Comparison of ENCODE assay signal across 22 cellular contexts in genomic region chr4:183553601-183554345, GRCh38. TPM values are rescaled to one million over a fixed set of nuclear protein-coding genes. Genes with fewer than 3 reads are reported as not detected.
A peak's percentile ranks its signal among the peaks of the same experiment; 100 is the strongest.
DNase-seq lines count a peak whose midpoint lies in the region; ATAC-seq, FAIRE-seq and TF ChIP-seq lines count a peak whose summit lies in the region.
"Had no signal": no experiment of that assay in that cellular context is flagged by ENCODE, and none has a peak within 500 bp of the region (broad histone marks: within the 10 kb centered on the region; RNA-seq: fewer than 3 reads in every experiment).

No MANE protein-coding gene starts in this region.

- no peak overlapping the region for H3K4me3 Mint-ChIP-seq in activated CD4-positive, alpha-beta T cell treated with anti-CD3 and anti-CD28 coated beads for 36 hours
- no peak overlapping the region for H3K4me3 Mint-ChIP-seq in endodermal cell
- H3K4me3 Mint-ChIP-seq in natural killer cell treated with Interleukin-12 subunit alpha and Interleukin-12 subunit beta and Interleukin-15 and Interleukin-18, amount 100 ng/mL, for 72 hours: no peak overlapping the region

- no peak overlapping the region for H3K4me3 ChIP-seq in endodermal cell (ENCODE audit: low read length)
- H3K4me3 ChIP-seq: Peyer's patch had no signal

- H3K36me3 ChIP-seq in endodermal cell (ENCODE audit: control insufficient read depth, insufficient read depth, low read length): no peaks in the 10 kb centered on the region
- H3K36me3 ChIP-seq: Peyer's patch had no signal

- 83 to 87% methylated on average over 2 to 5 of the region's 5 CpGs for WGBS in endodermal cell (ENCODE audit: insufficient coverage in 1 of 2, insufficient read length in 1 of 2), 2 experiments

- no peak overlapping the region for H3K27ac Mint-ChIP-seq in activated CD4-positive, alpha-beta T cell treated with anti-CD3 and anti-CD28 coated beads for 36 hours
- no peak overlapping the region for H3K27ac Mint-ChIP-seq in endodermal cell
- no peak overlapping the region for H3K27ac Mint-ChIP-seq in natural killer cell treated with Interleukin-12 subunit alpha and Interleukin-12 subunit beta and Interleukin-15 and Interleukin-18, amount 100 ng/mL, for 72 hours

- POLR2A ChIA-PET in activated CD4-positive, alpha-beta T cell treated with anti-CD3 and anti-CD28 coated beads for 36 hours (lab: Charles Lee): no interaction called here

- CTCF ChIA-PET in activated CD4-positive, alpha-beta T cell treated with anti-CD3 and anti-CD28 coated beads for 36 hours (lab: Charles Lee): no interaction called here

- no peak overlapping the region for H3K27ac ChIP-seq in endodermal cell (ENCODE audit: low read depth, low read length)
- H3K27ac ChIP-seq: 22Rv1, C4-2B, Peyer's patch had no signal

- H3K36me3 Mint-ChIP-seq in activated CD4-positive, alpha-beta T cell treated with anti-CD3 and anti-CD28 coated beads for 36 hours (ENCODE audit: low read depth): no peaks in the 10 kb centered on the region
- H3K36me3 Mint-ChIP-seq in endodermal cell (ENCODE audit: low read depth): no peaks in the 10 kb centered on the region
- peaks cover 3% of the 10 kb centered on the region for H3K36me3 Mint-ChIP-seq in natural killer cell treated with Interleukin-12 subunit alpha and Interleukin-12 subunit beta and Interleukin-15 and Interleukin-18, amount 100 ng/mL, for 72 hours

- TF ChIP-seq CTCF in endodermal cell (conservative IDR thresholded peaks at IDR 0.05): no peak

- H3K4me1 ChIP-seq in endodermal cell (ENCODE audit: control insufficient read depth, insufficient read depth, low read length): no peaks in the 10 kb centered on the region
- H3K4me1 ChIP-seq: Peyer's patch had no signal

- no peak overlapping the region for H3K9ac ChIP-seq in endodermal cell (ENCODE audit: extremely low read depth, low read length, poor library complexity, severe bottlenecking)

- H3K9me3 Mint-ChIP-seq in activated CD4-positive, alpha-beta T cell treated with anti-CD3 and anti-CD28 coated beads for 36 hours (ENCODE audit: low read depth): peaks cover 4% of the 10 kb centered on the region
- H3K9me3 Mint-ChIP-seq in endodermal cell: peaks cover 5% of the 10 kb centered on the region
- peaks cover 9% of the 10 kb centered on the region for H3K9me3 Mint-ChIP-seq in natural killer cell treated with Interleukin-12 subunit alpha and Interleukin-12 subunit beta and Interleukin-15 and Interleukin-18, amount 100 ng/mL, for 72 hours

- no peaks in the 10 kb centered on the region for H3K9me3 ChIP-seq in endodermal cell (ENCODE audit: control insufficient read depth, low read length)
- H3K9me3 ChIP-seq: Peyer's patch had no signal

- DNase-seq in activated CD4-positive, alpha-beta T cell treated with anti-CD3 and anti-CD28 coated beads for 36 hours: peak; percentile 13
- no peak for DNase-seq in activated CD4-positive, alpha-beta T cell treated with anti-CD3 and anti-CD28 coated beads, Interleukin-2, amount 50 U/mL, for 48 hours
- DNase-seq in endodermal cell (peak; percentile 33), urothelium cell line (ENCODE audit: low spot score) (no peak), activated T-cell treated with anti-CD3 and anti-CD28 coated beads for 4 hours (no peak), NCI-H524 (lab: John Stamatoyannopoulos, UW) (no peak)
- no peak for DNase-seq in natural killer cell treated with Interleukin-12 subunit alpha and Interleukin-12 subunit beta and Interleukin-15 and Interleukin-18, amount 100 ng/mL, for 72 hours (ENCODE audit: low spot score)
- no peak for DNase-seq in activated CD4-positive, alpha-beta T cell treated with anti-CD3 and anti-CD28 coated beads, Interleukin-2, amount 50 U/mL, for 4 hours
- DNase-seq: AML-193; DMS79; KBM-7; NCI-H1105; NCI-H2081 treated with DMSO at 0.1 percent for 48 hours; NCI-H446 treated with DMSO at 0.1 percent for 48 hours; NCI-H748 treated with DMSO at 0.1 percent for 48 hours; NK-92 treated with Interleukin-12 subunit alpha and Interleukin-12 subunit beta, amount 100 ng/mL, for 24 hours; Peyer's patch had no signal

- ATAC-seq in activated CD4-positive, alpha-beta T cell treated with anti-CD3 and anti-CD28 coated beads for 36 hours: no peak
- peak; percentile 20 to 62 for ATAC-seq in natural killer cell treated with Interleukin-12 subunit alpha and Interleukin-12 subunit beta and Interleukin-15 and Interleukin-18, amount 100 ng/mL, for 72 hours
- ATAC-seq: HCT116, Right ventricle myocardium inferior had no signal

- no peaks in the 10 kb centered on the region for H3K27me3 ChIP-seq in endodermal cell (ENCODE audit: control insufficient read depth, insufficient read depth, low read length, poor library complexity, severe bottlenecking)
- H3K27me3 ChIP-seq: Peyer's patch had no signal

- peaks cover 6% of the 10 kb centered on the region for H3K27me3 Mint-ChIP-seq in activated CD4-positive, alpha-beta T cell treated with anti-CD3 and anti-CD28 coated beads for 36 hours
- no peaks in the 10 kb centered on the region for H3K27me3 Mint-ChIP-seq in endodermal cell (ENCODE audit: insufficient read depth)
- peaks cover 4 to 13% of the 10 kb centered on the region in 2 donors for H3K27me3 Mint-ChIP-seq in natural killer cell treated with Interleukin-12 subunit alpha and Interleukin-12 subunit beta and Interleukin-15 and Interleukin-18, amount 100 ng/mL, for 72 hours

- no peaks in the 10 kb centered on the region for H3K4me1 Mint-ChIP-seq in activated CD4-positive, alpha-beta T cell treated with anti-CD3 and anti-CD28 coated beads for 36 hours
- H3K4me1 Mint-ChIP-seq in endodermal cell: no peaks in the 10 kb centered on the region
- peaks cover 3 to 5% of the 10 kb centered on the region in 2 donors for H3K4me1 Mint-ChIP-seq in natural killer cell treated with Interleukin-12 subunit alpha and Interleukin-12 subunit beta and Interleukin-15 and Interleukin-18, amount 100 ng/mL, for 72 hours (ENCODE audit: low read depth in 2 of 2)

- peak; percentile 30 for FAIRE-seq in urothelium cell line (lab: Jason Lieb, UNC)
- FAIRE-seq: GM12892 had no signal

- intact Hi-C loops in activated CD4-positive, alpha-beta T cell treated with anti-CD3 and anti-CD28 coated beads for 36 hours (cut with DNase I, micrococcal nuclease): no loop called here

RNA-seq across cellular contexts. Expression of gene ING2, which starts 48.9 kb away (rescaled TPM):
- 10 to 100 TPM; 19.9 to 30.0 TPM for total RNA-seq in activated CD4-positive, alpha-beta T cell treated with anti-CD3 and anti-CD28 coated beads for 36 hours
- 10 to 100 TPM; 16.9 to 19.8 TPM for total RNA-seq in endodermal cell
- 19.3 TPM for polyA plus RNA-seq in endodermal cell (2013, experiment 1 of 2)
- 19.1 TPM for polyA plus RNA-seq in endodermal cell (2013, experiment 2 of 2)
- total RNA-seq in natural killer cell treated with Interleukin-12 subunit alpha and Interleukin-12 subunit beta and Interleukin-15 and Interleukin-18, amount 100 ng/mL, for 72 hours: 1 to 10 TPM; 6.3 to 7.7 TPM

Comparison
In these comparisons a context has a peak if more than half of its experiments do, and no peak if none do; other contexts are left out.
1. DNase-seq: peak in activated CD4-positive, alpha-beta T cell treated with anti-CD3 and anti-CD28 coated beads for 36 hours (single experiment) and endodermal cell (single experiment); none in activated CD4-positive, alpha-beta T cell treated with anti-CD3 and anti-CD28 coated beads, Interleukin-2, amount 50 U/mL, for 48 hours (0 of 2), natural killer cell treated with Interleukin-12 subunit alpha and Interleukin-12 subunit beta and Interleukin-15 and Interleukin-18, amount 100 ng/mL, for 72 hours (single experiment), urothelium cell line (single experiment), activated T-cell treated with anti-CD3 and anti-CD28 coated beads for 4 hours (single experiment), activated CD4-positive, alpha-beta T cell treated with anti-CD3 and anti-CD28 coated beads, Interleukin-2, amount 50 U/mL, for 4 hours (0 of 2) and NCI-H524 (0 of 2).